17 cellular contexts compared by ENCODE assay signal in genomic region chr16:9996191-9996590, GRCh38.
DNase-seq lines count a peak whose midpoint lies in the region; FAIRE-seq and TF ChIP-seq lines count a peak whose summit lies in the region.
"Had no signal": no experiment of that assay in that cellular context is flagged by ENCODE, and none has a peak within 500 bp of the region (broad histone marks: within the 10 kb centered on the region; RNA-seq: fewer than 3 reads in every experiment).

No MANE protein-coding gene starts in this region.

- peaks cover 3% of the 10 kb centered on the region for H3K27me3 Mint-ChIP-seq in nephron progenitor cell (ENCODE audit: low read depth, poor library complexity)
- H3K27me3 Mint-ChIP-seq: CD4-positive, alpha-beta memory T cell had no signal

- H3K27me3 ChIP-seq in H7 (ENCODE audit: control insufficient read depth, insufficient read depth, low read length) = no peaks in the 10 kb centered on the region
- H3K27me3 ChIP-seq in small intestine (ENCODE audit: control insufficient read depth in 2 of 2, insufficient read depth in 2 of 2, low read length in 2 of 2) = no peaks in the 10 kb centered on the region
- H3K27me3 ChIP-seq in esophagus squamous epithelium = no peaks in the 10 kb centered on the region
- H3K27me3 ChIP-seq: BE2C had no signal

- intact Hi-C loops in esophagus squamous epithelium (cut with DNase I) = no loop called here

- H3K36me3 ChIP-seq in H7 (replicated peaks; ENCODE audit: control insufficient read depth, insufficient read depth, low read length) (no peaks in the 10 kb centered on the region), small intestine (ENCODE audit: control insufficient read depth in 2 of 2, insufficient read depth in 2 of 2, low read length in 2 of 2) (no peaks in the 10 kb centered on the region), esophagus squamous epithelium (no peaks in the 10 kb centered on the region)
- H3K36me3 ChIP-seq: BE2C had no signal

- POLR2A ChIA-PET in GM10248 (lab: Yijun Ruan, JAX) = no interaction called here

- H3K36me3 Mint-ChIP-seq in nephron progenitor cell (ENCODE audit: low read depth) = no peaks in the 10 kb centered on the region
- H3K36me3 Mint-ChIP-seq: CD4-positive, alpha-beta memory T cell had no signal

- no peak overlapping the region for H3K4me3 ChIP-seq in H7 (ENCODE audit: insufficient read depth, low read depth, low read length)
- no peak overlapping the region for H3K4me3 ChIP-seq in astrocyte of the cerebellum (ENCODE audit: low read depth, low read length)
- H3K4me3 ChIP-seq in small intestine (ENCODE audit: low read depth in 1 of 2, low read length in 2 of 2) = no peak overlapping the region
- no peak overlapping the region for H3K4me3 ChIP-seq in esophagus squamous epithelium
- H3K4me3 ChIP-seq: A549 had no signal

- peaks cover 4% of the 10 kb centered on the region for H3K9me3 Mint-ChIP-seq in nephron progenitor cell

- H3K9me3 ChIP-seq in small intestine (ENCODE audit: control insufficient read depth, low read depth) (no peaks in the 10 kb centered on the region), esophagus squamous epithelium (no peaks in the 10 kb centered on the region)
- H3K9me3 ChIP-seq: A549, BE2C had no signal

- in situ Hi-C loops in astrocyte of the cerebellum (cut with HindIII; ENCODE audit: low sequenced_read_pairs) = no loop called here

- H3K4me3 Mint-ChIP-seq in nephron progenitor cell = no peak overlapping the region
- H3K4me3 Mint-ChIP-seq: CD4-positive, alpha-beta memory T cell had no signal

- DNase-seq in H7 = peak; percentile 6
- peak; percentile 53 for DNase-seq in astrocyte of the cerebellum (ENCODE audit: low read depth)
- peak; percentile 2 for DNase-seq in nephron progenitor cell
- no peak for DNase-seq in middle frontal gyrus (ENCODE audit: extremely low spot score, low spot score)
- DNase-seq in small intestine = no peak
- DNase-seq in GM10248 (ENCODE audit: extremely low spot score) = no peak
- DNase-seq in esophagus squamous epithelium (lab: John Stamatoyannopoulos, UW) = no peak
- DNase-seq: BE2C; CD4-positive, alpha-beta memory T cell; DND-41; GDM1 had no signal

- H3K4me1 Mint-ChIP-seq in nephron progenitor cell = peaks cover 24% of the 10 kb centered on the region
- H3K4me1 Mint-ChIP-seq: CD4-positive, alpha-beta memory T cell had no signal

- no peak for TF ChIP-seq POLR2A in esophagus squamous epithelium (IDR thresholded peaks at IDR 0.05)

- 72 to 74% (median 73%) methylated on average over 7 of the region's 7 CpGs for WGBS in small intestine, 3 donors
- WGBS in esophagus squamous epithelium, 2 donors = 45 to 54% methylated on average over 7 of the region's 7 CpGs

- H3K27ac ChIP-seq in small intestine (ENCODE audit: low read depth in 1 of 2, low read length in 1 of 2) (no peak overlapping the region), esophagus squamous epithelium (no peak overlapping the region)
- H3K27ac ChIP-seq: A549, C4-2B had no signal

- no peak for FAIRE-seq in small intestine (lab: Jason Lieb, UNC)
- FAIRE-seq: A549, GM18507, H54, HepG2, HTR-8/SVneo had no signal

- H3K27ac Mint-ChIP-seq in nephron progenitor cell = no peak overlapping the region
- H3K27ac Mint-ChIP-seq: CD4-positive, alpha-beta memory T cell had no signal

- H3K4me1 ChIP-seq in small intestine (ENCODE audit: control insufficient read depth in 2 of 2, insufficient read depth in 1 of 2, low read depth in 1 of 2, low read length in 1 of 2) (no peaks in the 10 kb centered on the region), esophagus squamous epithelium (no peaks in the 10 kb centered on the region)
- H3K4me1 ChIP-seq: A549, BE2C had no signal

- CTCF ChIA-PET in GM10248 (lab: Yijun Ruan, JAX) = interaction anchor here (0.8 to 1.8 kb wide), 4 partner anchors 9 to 19 kb away, joined by 3 to 6 read pairs (median 3); no protein-coding TSS in a partner anchor

- TF ChIP-seq CTCF in astrocyte of the cerebellum (IDR thresholded peaks at IDR 0.05; ENCODE audit: low read depth, low read length, missing control alignments) (no peak), nephron progenitor cell (IDR thresholded peaks at IDR 0.05) (no peak), GM10248 (IDR thresholded peaks at IDR 0.05; ENCODE audit: control extremely low read depth, extremely low read depth, low read depth, missing control alignments) (no peak), esophagus squamous epithelium (IDR thresholded peaks at IDR 0.05) (no peak)

Comparison
In these comparisons a context has a peak if more than half of its experiments do, and no peak if none do; other contexts are left out.
1. DNase-seq: peak in H7 (single experiment), astrocyte of the cerebellum (single experiment) and nephron progenitor cell (single experiment); none in middle frontal gyrus (single experiment), small intestine (single experiment), GM10248 (single experiment) and esophagus squamous epithelium (single experiment).